Comparison of ENCODE assay signal across 8 cellular contexts in genomic region chr16:87869061-87869878, GRCh38.
A peak's percentile ranks its signal among the peaks of the same experiment; 100 is the strongest.
DNase-seq lines count a peak whose midpoint lies in the region; ATAC-seq and TF ChIP-seq lines count a peak whose summit lies in the region.
"Not testable (repeated sequence)": the region's sequence is repeated elsewhere in the genome, so short reads cannot be mapped to it uniquely, and the experiment has no call there.

Gene SLC7A5 (minus strand): TSS chr16:87869507. CDS start chr16:87869422, 85 bp downstream.

- not testable (repeated sequence) for TF ChIP-seq CTCF in KMS-11 (conservative IDR thresholded peaks at IDR 0.05; ENCODE audit: low read depth, low read length); foreskin fibroblast (IDR thresholded peaks at IDR 0.05; ENCODE audit: low read depth, low read length); nephron progenitor cell (IDR thresholded peaks at IDR 0.05)

- H3K27me3 Mint-ChIP-seq in nephron progenitor cell (ENCODE audit: low read depth, poor library complexity), result peaks cover 40% of the 10 kb centered on the region

- H3K9me3 Mint-ChIP-seq in nephron progenitor cell, result not testable (repeated sequence)

- peak within 1 kb of the TSS; percentile 65 for H3K27ac ChIP-seq in KMS-11

- H3K36me3 ChIP-seq in KMS-11 (ENCODE audit: insufficient read depth), result not testable (repeated sequence)

- DNase-seq in DMS153 (lab: John Stamatoyannopoulos, UW), result peak; percentile 51
- peak; percentile 47 for DNase-seq in SKM-1 treated with dmso at 0.1 percent for 144 hours (lab: John Stamatoyannopoulos, UW; ENCODE audit: unreplicated experiment)
- DNase-seq in activated naive CD4-positive, alpha-beta T cell (lab: John Stamatoyannopoulos, UW), result peak; percentile 74 to 88 (median 82)
- DNase-seq in foreskin fibroblast, result peak; percentile 76 to 94
- DNase-seq in nephron progenitor cell, result peak; percentile 93
- DNase-seq in stimulated activated CD8-positive, alpha-beta memory T cell treated with anti-CD3 and anti-CD28 coated beads, Interleukin-7, amount 100 ng/mL, for 48 hours (ENCODE audit: extremely low read depth in 1 of 2, low read depth in 1 of 2), result peak; percentile 73 to 84

- peaks cover 48% of the 10 kb centered on the region for H3K79me2 ChIP-seq in KMS-11 (ENCODE audit: insufficient read depth, low read depth)

- peak within 1 kb of the TSS; percentile 92 for H3K4me2 ChIP-seq in KMS-11

- ATAC-seq in GM21723 (IDR thresholded peaks at IDR 0.05; ENCODE audit: unreplicated experiment), result peak; percentile 55

- H3K4me3 Mint-ChIP-seq in nephron progenitor cell, result peak within 1 kb of the TSS; percentile 90

- not testable (repeated sequence) for H3K36me3 Mint-ChIP-seq in nephron progenitor cell (ENCODE audit: low read depth)

- peaks cover 26% of the 10 kb centered on the region for H4K20me1 ChIP-seq in KMS-11 (ENCODE audit: insufficient read depth)

- H3K27me3 ChIP-seq in KMS-11 (ENCODE audit: insufficient read depth, low read depth), result not testable (repeated sequence)

- H3K4me1 ChIP-seq in KMS-11 (ENCODE audit: low read depth, poor library complexity, severe bottlenecking), result peaks cover 30% of the 10 kb centered on the region

- H3K4me3 ChIP-seq in KMS-11 (IDR thresholded peaks at IDR 0.05; ENCODE audit: insufficient read depth, low read depth, low read length), result not testable (repeated sequence)
- H3K4me3 ChIP-seq in foreskin fibroblast (ENCODE audit: low read depth in 1 of 2, low read length in 2 of 2), result peak within 1 kb of the TSS; percentile 64 to 71

- H2AFZ ChIP-seq in KMS-11 (ENCODE audit: low read depth), result not testable (repeated sequence)

- not testable (repeated sequence) for H3K27ac Mint-ChIP-seq in nephron progenitor cell

- peak within 1 kb of the TSS; percentile 67 for H3K9ac ChIP-seq in KMS-11

- H3K4me1 Mint-ChIP-seq in nephron progenitor cell, result peaks cover 49% of the 10 kb centered on the region
